Comparison of ENCODE assay signal across 15 cellular contexts in the genomic region with DNA sequence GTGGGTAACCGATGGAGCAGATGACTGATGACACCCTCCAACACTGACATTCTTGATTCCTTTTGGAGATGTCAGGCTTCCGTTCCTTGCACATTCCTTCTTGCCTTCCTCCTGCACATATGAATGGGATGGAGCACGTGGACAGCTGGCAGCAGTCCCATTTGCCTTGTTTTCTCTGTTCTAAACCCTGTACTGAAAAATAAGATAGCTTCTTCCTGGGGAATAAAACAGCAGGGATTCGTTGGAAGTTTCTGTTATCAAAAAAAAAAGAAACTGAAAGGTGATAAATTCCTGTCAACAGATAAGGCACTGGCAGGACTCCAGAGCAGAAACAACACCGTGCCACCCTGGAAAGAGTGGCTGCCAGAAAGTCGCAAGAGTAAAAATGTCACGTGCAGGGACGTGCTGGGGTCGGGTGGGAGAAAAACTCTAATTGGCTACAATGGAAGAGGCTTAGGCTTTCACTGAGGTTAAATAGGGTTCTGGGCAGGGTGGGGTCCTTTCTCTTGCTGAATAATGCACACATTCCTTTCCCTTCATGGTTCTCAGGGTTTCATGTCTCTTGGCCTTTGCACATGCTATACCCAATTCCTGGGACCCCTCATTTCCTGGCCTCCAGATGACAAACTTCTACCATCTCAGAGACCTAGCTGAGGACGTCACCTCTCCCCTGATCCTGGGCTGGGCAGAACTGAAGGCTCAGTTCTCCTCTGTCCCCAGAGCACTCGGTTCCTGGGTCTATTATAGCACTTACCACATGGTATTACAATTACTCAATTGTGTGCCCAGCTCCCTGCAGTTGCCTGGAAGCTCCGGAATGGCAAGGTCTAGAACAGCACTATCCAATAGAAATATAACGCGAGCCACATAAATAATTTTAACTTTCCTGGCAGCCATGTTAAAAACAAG. TPM values are rescaled to one million over a fixed set of nuclear protein-coding genes. Genes with fewer than 3 reads are reported as not detected.
DNase-seq lines count a peak whose midpoint lies in the region; ATAC-seq, FAIRE-seq and TF ChIP-seq lines count a peak whose summit lies in the region.
"Had no signal": no experiment of that assay in that cellular context is flagged by ENCODE, and none has a peak within 500 bp of the region (broad histone marks: within the 10 kb centered on the region; RNA-seq: fewer than 3 reads in every experiment).

No MANE protein-coding gene starts in this region.

- H3K4me1 ChIP-seq in mucosa of descending colon (ENCODE audit: low read depth) (peaks cover 3% of the 10 kb centered on the region), foreskin keratinocyte (peaks cover 22% of the 10 kb centered on the region)

- no peaks in the 10 kb centered on the region for H3K36me3 ChIP-seq in mucosa of descending colon (ENCODE audit: low read depth)

- no peaks in the 10 kb centered on the region for H3K27me3 ChIP-seq in foreskin keratinocyte

- ATAC-seq in mucosa of descending colon (peak; percentile 85), GM19035 (IDR thresholded peaks at IDR 0.05; ENCODE audit: unreplicated experiment) (no peak), HG03520 (IDR thresholded peaks at IDR 0.05; ENCODE audit: unreplicated experiment) (no peak), GM19467 (IDR thresholded peaks at IDR 0.05; ENCODE audit: unreplicated experiment) (no peak), foreskin keratinocyte (no peak)

- peak; percentile 28 for DNase-seq in AG10803 (ENCODE audit: low read depth)
- DNase-seq in NCI-H2171 (lab: John Stamatoyannopoulos, UW), result peak; percentile 30
- peak; percentile 46 to 54 for DNase-seq in frontal cortex (ENCODE audit: low spot score in 2 of 2)
- peak; percentile 76 to 89 (median 81) for DNase-seq in mucosa of descending colon
- DNase-seq in foreskin keratinocyte, result no peak
- DNase-seq: activated CD4-positive, alpha-beta memory T cell treated with anti-CD3 and anti-CD28 coated beads for 36 hours; activated naive CD4-positive, alpha-beta T cell treated with anti-CD3 and anti-CD28 coated beads, Interleukin-2, amount 50 U/mL, for 16 hours; effector CD4-positive, alpha-beta T cell; NCI-H187; OCI-M1 had no signal

- H3K9me3 ChIP-seq in mucosa of descending colon, result no peaks in the 10 kb centered on the region

- H3K4me3 ChIP-seq in AG10803 (ENCODE audit: low read length) (no peak overlapping the region), mucosa of descending colon (no peak overlapping the region)
- H3K4me3 ChIP-seq: skin epidermis had no signal

- no peak for FAIRE-seq in frontal cortex (lab: Jason Lieb, UNC)

- TF ChIP-seq CTCF in AG10803 (conservative IDR thresholded peaks at IDR 0.05; ENCODE audit: low read length) (no peak), mucosa of descending colon (IDR thresholded peaks at IDR 0.05) (no peak), foreskin keratinocyte (conservative IDR thresholded peaks at IDR 0.05) (no peak)

- no peak overlapping the region for H3K27ac ChIP-seq in foreskin keratinocyte
- H3K27ac ChIP-seq: skin epidermis had no signal

- intact Hi-C loops in mucosa of descending colon (cut with DNase I, micrococcal nuclease), result loop anchor here in 1 of 2 donors (10.0 kb wide), 1 partner anchor 721 kb away; no protein-coding TSS in a partner anchor

RNA-seq across cellular contexts. Expression of gene NUAK1, which starts 7.0 kb away (rescaled TPM):
- total RNA-seq in frontal cortex (54.6 TPM), mucosa of descending colon (1 to 10 TPM; 4.9 to 6.8 (median 5.4) TPM), foreskin keratinocyte (21.6 and 55.4 TPM in 2 replicates)
- polyA plus RNA-seq in foreskin keratinocyte, result 6.3 and 13.7 TPM in 2 replicates
- total RNA-seq: T-helper 2 cell treated with Interferon-gamma antibody and Interleukin-4, amounts not matched to agents 100 ng/mL and 5 ng/mL, for 36 hours had no signal

Comparison
In these comparisons a context has a peak if more than half of its experiments do, and no peak if none do; other contexts are left out.
1. DNase-seq: peak in AG10803 (single experiment), NCI-H2171 (single experiment), frontal cortex (2 of 2) and mucosa of descending colon (3 of 3); none in foreskin keratinocyte (0 of 2).